Comparison of ENCODE assay signal across 12 cellular contexts in the genomic region with DNA sequence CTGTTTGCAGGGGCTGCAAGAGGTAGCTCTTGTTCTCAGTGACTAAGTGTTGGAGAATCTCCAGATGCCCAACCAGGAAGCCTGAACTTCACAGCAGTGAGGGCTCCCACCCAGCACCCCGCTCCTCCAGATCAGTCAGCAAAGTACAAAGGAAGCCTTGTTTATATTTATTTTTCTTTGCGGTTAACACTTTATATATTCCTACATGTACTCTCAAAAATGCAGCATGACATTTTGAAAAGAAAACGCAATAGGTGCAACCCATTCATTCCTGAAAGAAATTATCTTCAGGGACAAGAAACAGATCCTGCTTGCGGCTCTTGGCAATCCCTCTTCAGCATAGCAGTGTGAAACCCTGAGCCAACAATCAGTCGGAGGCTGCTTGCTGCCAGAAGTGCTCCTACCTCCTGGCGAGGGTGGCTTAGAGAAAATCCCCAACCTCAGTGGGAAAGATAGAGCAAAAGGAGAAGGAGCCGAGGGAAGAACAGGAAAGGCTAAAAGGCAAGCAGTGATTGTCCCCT.
DNase-seq lines count a peak whose midpoint lies in the region; TF ChIP-seq lines count a peak whose summit lies in the region.
"Had no signal": no experiment of that assay in that cellular context is flagged by ENCODE, and none has a peak within 500 bp of the region (broad histone marks: within the 10 kb centered on the region; RNA-seq: fewer than 3 reads in every experiment).

No MANE protein-coding gene starts in this region.

- CTCF ChIA-PET in activated CD4-positive, alpha-beta memory T cell treated with anti-CD3 and anti-CD28 coated beads, Interleukin-2, amount 10 ng/mL, durations not matched to agents 7 days and 5 days (lab: Charles Lee) = no interaction called here

- DNase-seq in COLO829 (ENCODE audit: low spot score) (peak; percentile 72), NCI-H2227 (lab: John Stamatoyannopoulos, UW; ENCODE audit: unreplicated experiment) (peak; percentile 23), choroid plexus epithelial cell (ENCODE audit: low read depth) (peak; percentile 82), mucosa of gallbladder (ENCODE audit: low spot score) (peak; percentile 28), HUDEP-2 (lab: John Stamatoyannopoulos, UW; ENCODE audit: unreplicated experiment in 76 of 76) (no peak), GM13977 (ENCODE audit: low spot score) (no peak), NCI-H526 (lab: John Stamatoyannopoulos, UW) (no peak)
- no peak for DNase-seq in activated CD4-positive, alpha-beta memory T cell treated with anti-CD3 and anti-CD28 coated beads, Interleukin-2, amount 10 ng/mL, durations not matched to agents 7 days and 5 days
- DNase-seq: activated naive CD4-positive, alpha-beta T cell treated with anti-CD3 and anti-CD28 coated beads, Interleukin-2, amount 10 ng/mL, durations not matched to agents 7 days and 5 days; erythroblast; NCI-H2107 had no signal

- H3K4me3 Mint-ChIP-seq in activated CD4-positive, alpha-beta memory T cell treated with anti-CD3 and anti-CD28 coated beads, Interleukin-2, amount 10 ng/mL, durations not matched to agents 7 days and 5 days = no peak overlapping the region
- H3K4me3 Mint-ChIP-seq: activated naive CD4-positive, alpha-beta T cell treated with anti-CD3 and anti-CD28 coated beads, Interleukin-2, amount 10 ng/mL, durations not matched to agents 7 days and 5 days; B cell had no signal

- H3K36me3 Mint-ChIP-seq in activated CD4-positive, alpha-beta memory T cell treated with anti-CD3 and anti-CD28 coated beads, Interleukin-2, amount 10 ng/mL, durations not matched to agents 7 days and 5 days (ENCODE audit: low read depth) = no peaks in the 10 kb centered on the region
- H3K36me3 Mint-ChIP-seq: activated naive CD4-positive, alpha-beta T cell treated with anti-CD3 and anti-CD28 coated beads, Interleukin-2, amount 10 ng/mL, durations not matched to agents 7 days and 5 days had no signal

- in situ Hi-C loops in GM13977 (cut with MboI; ENCODE audit: low pct_unique_long_range_greater_than_20kb, low sequenced_read_pairs, unreplicated experiment) = no loop called here

- no peak overlapping the region for H3K27ac Mint-ChIP-seq in activated CD4-positive, alpha-beta memory T cell treated with anti-CD3 and anti-CD28 coated beads, Interleukin-2, amount 10 ng/mL, durations not matched to agents 7 days and 5 days
- H3K27ac Mint-ChIP-seq: activated naive CD4-positive, alpha-beta T cell treated with anti-CD3 and anti-CD28 coated beads, Interleukin-2, amount 10 ng/mL, durations not matched to agents 7 days and 5 days; B cell had no signal

- TF ChIP-seq CTCF in choroid plexus epithelial cell (conservative IDR thresholded peaks at IDR 0.05; ENCODE audit: low read depth, low read length) (no peak), GM13977 (IDR thresholded peaks at IDR 0.05; ENCODE audit: extremely low read depth, insufficient read depth, missing control alignments) (no peak)

- peaks cover 25% of the 10 kb centered on the region for H3K27me3 Mint-ChIP-seq in activated CD4-positive, alpha-beta memory T cell treated with anti-CD3 and anti-CD28 coated beads, Interleukin-2, amount 10 ng/mL, durations not matched to agents 7 days and 5 days

- H3K4me1 Mint-ChIP-seq in activated CD4-positive, alpha-beta memory T cell treated with anti-CD3 and anti-CD28 coated beads, Interleukin-2, amount 10 ng/mL, durations not matched to agents 7 days and 5 days = peaks cover 6% of the 10 kb centered on the region
- H3K4me1 Mint-ChIP-seq: activated naive CD4-positive, alpha-beta T cell treated with anti-CD3 and anti-CD28 coated beads, Interleukin-2, amount 10 ng/mL, durations not matched to agents 7 days and 5 days; B cell had no signal

- POLR2A ChIA-PET in activated CD4-positive, alpha-beta memory T cell treated with anti-CD3 and anti-CD28 coated beads, Interleukin-2, amount 10 ng/mL, durations not matched to agents 7 days and 5 days (lab: Charles Lee) = interaction anchor here (0.6 to 0.8 kb wide), 2 partner anchors 68 to 178 kb away, joined by 3 to 4 read pairs; no protein-coding TSS in a partner anchor

- no peaks in the 10 kb centered on the region for H3K9me3 Mint-ChIP-seq in activated CD4-positive, alpha-beta memory T cell treated with anti-CD3 and anti-CD28 coated beads, Interleukin-2, amount 10 ng/mL, durations not matched to agents 7 days and 5 days
- H3K9me3 Mint-ChIP-seq: activated naive CD4-positive, alpha-beta T cell treated with anti-CD3 and anti-CD28 coated beads, Interleukin-2, amount 10 ng/mL, durations not matched to agents 7 days and 5 days had no signal

- H3K4me3 ChIP-seq in choroid plexus epithelial cell (ENCODE audit: low read depth, low read length) = no peak overlapping the region

Comparison
In these comparisons a context has a peak if more than half of its experiments do, and no peak if none do; other contexts are left out.
1. DNase-seq: peak in COLO829 (single experiment), NCI-H2227 (single experiment), choroid plexus epithelial cell (single experiment) and mucosa of gallbladder (single experiment); none in activated CD4-positive, alpha-beta memory T cell treated with anti-CD3 and anti-CD28 coated beads, Interleukin-2, amount 10 ng/mL, durations not matched to agents 7 days and 5 days (single experiment), HUDEP-2 (0 of 76), GM13977 (single experiment) and NCI-H526 (0 of 2).